ENCODE assay signal across 8 cellular contexts in genomic region chr3:142596726-142597088, GRCh38. TPM values are rescaled to one million over a fixed set of nuclear protein-coding genes. Genes with fewer than 3 reads are reported as not detected.
DNase-seq lines count a peak whose midpoint lies in the region; ATAC-seq, FAIRE-seq and TF ChIP-seq lines count a peak whose summit lies in the region.

No MANE protein-coding gene starts in this region.

- H3K36me3 ChIP-seq in vagina, result no peaks in the 10 kb centered on the region

- peaks cover 8% of the 10 kb centered on the region for H3K4me1 Mint-ChIP-seq in memory B cell

- ATAC-seq in Right ventricle myocardium superior (ENCODE audit: poor library complexity) (peak; percentile 4), left ventricle myocardium superior (no peak), memory B cell (ENCODE audit: low read depth) (no peak)

- peak overlapping the region; percentile 76 for H3K4me3 ChIP-seq in astrocyte of the cerebellum (ENCODE audit: low read depth, low read length)
- peak overlapping the region; percentile 56 to 76 for H3K4me3 ChIP-seq in vagina

- H3K27ac ChIP-seq in vagina, result no peak overlapping the region

- no peak overlapping the region for H3K27ac Mint-ChIP-seq in memory B cell

- in situ Hi-C loops in astrocyte of the cerebellum (cut with HindIII; ENCODE audit: low sequenced_read_pairs), result loop anchor here (25.0 kb wide), 1 partner anchor 416 kb away; the partner anchor contains the start of gene U2SURP

- H3K27me3 Mint-ChIP-seq in memory B cell, result peaks cover 11% of the 10 kb centered on the region

- no peaks in the 10 kb centered on the region for H3K4me1 ChIP-seq in vagina

- intact Hi-C loops in Right ventricle myocardium superior (cut with DNase I) (no loop called here), left ventricle myocardium superior (cut with micrococcal nuclease) (loop anchor here (10.0 kb wide), 1 partner anchor 418 kb away; no protein-coding TSS in a partner anchor), vagina (cut with DNase I) (no loop called here)

- no peak for FAIRE-seq in frontal cortex (lab: Jason Lieb, UNC)

- no peaks in the 10 kb centered on the region for H3K9me3 ChIP-seq in vagina

- no peaks in the 10 kb centered on the region for H3K9me3 Mint-ChIP-seq in memory B cell

- H3K36me3 Mint-ChIP-seq in memory B cell, result no peaks in the 10 kb centered on the region

- DNase-seq in Right ventricle myocardium superior (no peak), left ventricle myocardium superior (no peak), astrocyte of the cerebellum (ENCODE audit: low read depth) (no peak), memory B cell (ENCODE audit: low spot score in 2 of 2) (no peak), vagina (ENCODE audit: extremely low spot score in 2 of 2) (no peak), frontal cortex (ENCODE audit: low spot score in 2 of 2) (no peak), activated gamma-delta T cell treated with Interleukin-2 at 50 U/mL for 16 hours (no peak), SKM-1 treated with dmso at 0.1 percent for 144 hours (lab: John Stamatoyannopoulos, UW; ENCODE audit: unreplicated experiment) (no peak)

- TF ChIP-seq CTCF in astrocyte of the cerebellum (IDR thresholded peaks at IDR 0.05; ENCODE audit: low read depth, low read length, missing control alignments) (no peak), vagina (IDR thresholded peaks at IDR 0.05) (no peak)

- peak overlapping the region; percentile 92 for H3K4me3 Mint-ChIP-seq in memory B cell

- H3K27me3 ChIP-seq in vagina, result no peaks in the 10 kb centered on the region

- TF ChIP-seq POLR2A in vagina (IDR thresholded peaks at IDR 0.05), result no peak

RNA-seq across cellular contexts. Expression of gene PLS1, which starts 0.5 kb away (rescaled TPM):
- total RNA-seq in Right ventricle myocardium superior (1.9 TPM), left ventricle myocardium superior (1.8 TPM), vagina (3.9 TPM), frontal cortex (2.4 TPM)

RNA-seq across cellular contexts. Expression of gene ATR, which starts 18.2 kb away (rescaled TPM):
- total RNA-seq in Right ventricle myocardium superior (5.2 TPM), left ventricle myocardium superior (8.3 TPM), vagina (22.6 TPM), frontal cortex (35.1 TPM)
